Comparison of ENCODE assay signal across 8 cellular contexts in genomic region chr3:170128259-170128976, GRCh38. TPM values are rescaled to one million over a fixed set of nuclear protein-coding genes. Genes with fewer than 3 reads are reported as not detected.
DNase-seq lines count a peak whose midpoint lies in the region; ATAC-seq and TF ChIP-seq lines count a peak whose summit lies in the region.

No MANE protein-coding gene starts in this region.

- no peak overlapping the region for H3K4me3 ChIP-seq in smooth muscle cell

- H3K4me2 ChIP-seq in smooth muscle cell = no peak overlapping the region

- peak; percentile 88 for ATAC-seq in GM19463 (IDR thresholded peaks at IDR 0.05; ENCODE audit: unreplicated experiment)
- peak; percentile 87 for ATAC-seq in HG03439 (IDR thresholded peaks at IDR 0.05; ENCODE audit: unreplicated experiment)

- H3K27ac ChIP-seq in VCaP = peak overlapping the region; percentile 65
- no peak overlapping the region for H3K27ac ChIP-seq in smooth muscle cell (ENCODE audit: low read depth)

- no peaks in the 10 kb centered on the region for H3F3A ChIP-seq in smooth muscle cell (ENCODE audit: low read depth)

- TF ChIP-seq CTCF in VCaP (conservative IDR thresholded peaks at IDR 0.05) (no peak), smooth muscle cell (IDR thresholded peaks at IDR 0.05; ENCODE audit: borderline replicate concordance, insufficient read depth, poor library complexity, severe bottlenecking) (no peak)

- H2AFZ ChIP-seq in smooth muscle cell (ENCODE audit: low read depth) = no peak overlapping the region

- 86% methylated on average over 4 of the region's 4 CpGs for WGBS in smooth muscle cell (ENCODE audit: low lambda C conversion rate)

- no peaks in the 10 kb centered on the region for H3K27me3 ChIP-seq in smooth muscle cell (ENCODE audit: low read depth)

- no peak overlapping the region for H3K9ac ChIP-seq in smooth muscle cell (ENCODE audit: low read depth)

- H3K36me3 ChIP-seq in smooth muscle cell (ENCODE audit: low read depth) = peaks cover 8% of the 10 kb centered on the region

- peaks cover 15% of the 10 kb centered on the region for H3K79me2 ChIP-seq in smooth muscle cell (ENCODE audit: low read depth)

- no peaks in the 10 kb centered on the region for H3K4me1 ChIP-seq in smooth muscle cell (ENCODE audit: low read depth)

- peak; percentile 24 for DNase-seq in D341Med (ENCODE audit: low spot score)
- no peak for DNase-seq in NCI-H2227 (lab: John Stamatoyannopoulos, UW; ENCODE audit: unreplicated experiment)
- no peak for DNase-seq in amniotic stem cell (lab: John Stamatoyannopoulos, UW)
- no peak for DNase-seq in middle frontal gyrus (ENCODE audit: extremely low spot score, low spot score)
- DNase-seq in smooth muscle cell (lab: John Stamatoyannopoulos, UW; ENCODE audit: unreplicated experiment) = no peak

- H3K9me3 ChIP-seq in smooth muscle cell (replicated peaks; ENCODE audit: low read depth) = no peaks in the 10 kb centered on the region

- peaks cover 24% of the 10 kb centered on the region for H4K20me1 ChIP-seq in smooth muscle cell (ENCODE audit: low read depth)

RNA-seq across cellular contexts. Expression of gene PHC3, which starts 53.1 kb away (rescaled TPM):
- 27.1 and 28.8 TPM in 2 replicates for total RNA-seq in smooth muscle cell
- 33.1 and 41.3 TPM in 2 replicates for polyA plus RNA-seq in smooth muscle cell
